In genomic region chr9:68522954-68523353, GRCh38 we compare ENCODE assay signal across 20 cellular contexts. TPM values are rescaled to one million over a fixed set of nuclear protein-coding genes. Genes with fewer than 3 reads are reported as not detected.
A peak's percentile ranks its signal among the peaks of the same experiment; 100 is the strongest.
DNase-seq lines count a peak whose midpoint lies in the region; ATAC-seq and TF ChIP-seq lines count a peak whose summit lies in the region.
"Had no signal": no experiment of that assay in that cellular context is flagged by ENCODE, and none has a peak within 500 bp of the region (broad histone marks: within the 10 kb centered on the region; RNA-seq: fewer than 3 reads in every experiment).

No MANE protein-coding gene starts in this region.

- H3K9me3 Mint-ChIP-seq in activated T-cell treated with anti-CD3 and anti-CD28 coated beads, Interleukin-2, amount 50 U/mL, for 4 hours, result peaks cover 7% of the 10 kb centered on the region

- DNase-seq in NCI-H82 (lab: John Stamatoyannopoulos, UW) (peak; percentile 3), NCI-H82 treated with DMSO at 0.1 percent for 48 hours (lab: John Stamatoyannopoulos, UW; ENCODE audit: unreplicated experiment) (no peak), esophagus squamous epithelium (lab: John Stamatoyannopoulos, UW) (no peak), mucosa of descending colon (no peak), cortex of kidney (lab: John Stamatoyannopoulos, UW) (no peak), activated gamma-delta T cell treated with Interleukin-2 at 50 U/mL for 16 hours (no peak)
- DNase-seq in activated T-cell treated with anti-CD3 and anti-CD28 coated beads, Interleukin-2, amount 50 U/mL, for 4 hours, result no peak
- DNase-seq: 8988T; CD8-positive, alpha-beta memory T cell; GDM1; Karpas-422; MV-4-11; NCI-H1694 treated with DMSO at 0.1 percent for 48 hours; SJCRH30 had no signal

- 37 to 41% methylated on average over 3 of the region's 3 CpGs for whole genome bisulfite sequencing in esophagus squamous epithelium, 2 donors

- H3K9me3 ChIP-seq in esophagus squamous epithelium, result no peaks in the 10 kb centered on the region
- H3K9me3 ChIP-seq in mucosa of descending colon, result no peaks in the 10 kb centered on the region
- H3K9me3 ChIP-seq: SJCRH30 had no signal

- no peak for TF ChIP-seq POLR2A in esophagus squamous epithelium (IDR thresholded peaks at IDR 0.05)

- intact Hi-C loops in esophagus squamous epithelium (cut with DNase I), result no loop called here
- intact Hi-C loops in mucosa of descending colon (cut with DNase I, micrococcal nuclease), result no loop called here

- H3K27me3 Mint-ChIP-seq in activated T-cell treated with anti-CD3 and anti-CD28 coated beads, Interleukin-2, amount 50 U/mL, for 4 hours (ENCODE audit: low read depth), result peaks cover 6% of the 10 kb centered on the region

- no peaks in the 10 kb centered on the region for H3K27me3 ChIP-seq in esophagus squamous epithelium
- H3K27me3 ChIP-seq: SJCRH30 had no signal

- H3K36me3 ChIP-seq in esophagus squamous epithelium, result no peaks in the 10 kb centered on the region
- H3K36me3 ChIP-seq in mucosa of descending colon (ENCODE audit: low read depth), result no peaks in the 10 kb centered on the region

- ATAC-seq in mucosa of descending colon, result peak; percentile 13
- ATAC-seq in activated T-cell treated with anti-CD3 and anti-CD28 coated beads, Interleukin-2, amount 50 U/mL, for 4 hours, result no peak

- TF ChIP-seq CTCF in esophagus squamous epithelium (IDR thresholded peaks at IDR 0.05) (no peak), mucosa of descending colon (IDR thresholded peaks at IDR 0.05) (no peak)

- H3K4me3 Mint-ChIP-seq in activated T-cell treated with anti-CD3 and anti-CD28 coated beads, Interleukin-2, amount 50 U/mL, for 4 hours, result no peak overlapping the region
- H3K4me3 Mint-ChIP-seq: CD8-positive, alpha-beta memory T cell; IgD-negative memory B cell had no signal

- H3K4me3 ChIP-seq in esophagus squamous epithelium (no peak overlapping the region), mucosa of descending colon (no peak overlapping the region)
- H3K4me3 ChIP-seq: SJCRH30 had no signal

- H3K4me1 Mint-ChIP-seq in activated T-cell treated with anti-CD3 and anti-CD28 coated beads, Interleukin-2, amount 50 U/mL, for 4 hours (ENCODE audit: low read depth), result no peaks in the 10 kb centered on the region
- H3K4me1 Mint-ChIP-seq: CD8-positive, alpha-beta memory T cell; IgD-negative memory B cell had no signal

- peak overlapping the region in 3 of 4 donors; percentile 49 to 62 (median 58) for H3K27ac ChIP-seq in esophagus squamous epithelium
- H3K27ac ChIP-seq: C4-2B, SJCRH30 had no signal

- H3K36me3 Mint-ChIP-seq in activated T-cell treated with anti-CD3 and anti-CD28 coated beads, Interleukin-2, amount 50 U/mL, for 4 hours (ENCODE audit: insufficient read depth), result no peaks in the 10 kb centered on the region
- H3K36me3 Mint-ChIP-seq: CD8-positive, alpha-beta memory T cell had no signal

- H3K4me1 ChIP-seq in esophagus squamous epithelium (peaks cover 0 to 36% (median 8%) of the 10 kb centered on the region in 3 donors), mucosa of descending colon (ENCODE audit: low read depth) (peaks cover 3% of the 10 kb centered on the region)
- H3K4me1 ChIP-seq: SJCRH30 had no signal

RNA-seq across cellular contexts. Expression of gene TMEM252, which starts 17.7 kb away (rescaled TPM):
- total RNA-seq in esophagus squamous epithelium, result not detected
- total RNA-seq in mucosa of descending colon, result under 1 TPM in 1 of 3 donors, not detected in 2; 0.46 TPM
- total RNA-seq in activated T-cell treated with anti-CD3 and anti-CD28 coated beads, Interleukin-2, amount 50 U/mL, for 4 hours, result not detected
- total RNA-seq: CD8-positive, alpha-beta memory T cell; H1; M059J; NCI-H460; OCI-LY7 had no signal
